Comparison of ENCODE assay signal across 14 cellular contexts in genomic region chr10:131221632-131222277, GRCh38.
A peak's percentile ranks its signal among the peaks of the same experiment; 100 is the strongest.
DNase-seq lines count a peak whose midpoint lies in the region; ATAC-seq and TF ChIP-seq lines count a peak whose summit lies in the region.
"Had no signal": no experiment of that assay in that cellular context is flagged by ENCODE, and none has a peak within 500 bp of the region (broad histone marks: within the 10 kb centered on the region; RNA-seq: fewer than 3 reads in every experiment).

No MANE protein-coding gene starts in this region.

- H2BK12ac ChIP-seq in neuronal stem cell (ENCODE audit: low read length), result no peak overlapping the region

- TF ChIP-seq CTCF in BE2C (IDR thresholded peaks at IDR 0.05; ENCODE audit: low read depth, low read length), result no peak

- H2BK15ac ChIP-seq in neuronal stem cell (ENCODE audit: low read length), result no peak overlapping the region

- H3K36me3 ChIP-seq in BLaER1 treated with 17β-estradiol and CSF1 and Interleukin-3, amounts not matched to agents 10 nM and 100 nM, result 0 out of 22 replicates have a peak, but pooled peaks cover 0 to 7% (median 0%) of the 10 kb centered on the region in 11 experiments
- H3K36me3 ChIP-seq in neuronal stem cell (replicated peaks in 1 of 2; ENCODE audit: control insufficient read depth in 2 of 2, insufficient read depth in 2 of 2, low read length in 2 of 2) (no peaks in the 10 kb centered on the region), BE2C (no peaks in the 10 kb centered on the region)

- H2AK5ac ChIP-seq in neuronal stem cell (ENCODE audit: low read depth, low read length), result no peak overlapping the region

- H4K20me1 ChIP-seq in BLaER1 treated with 17β-estradiol and CSF1 and Interleukin-3, amounts not matched to agents 10 nM and 100 nM, result no peaks in the 10 kb centered on the region

- no peak overlapping the region for H4K8ac ChIP-seq in neuronal stem cell (ENCODE audit: low read depth, low read length)

- peak overlapping the region; percentile 76 to 98 (median 94) for H3K4me2 ChIP-seq in BLaER1 treated with 17β-estradiol and CSF1 and Interleukin-3, amounts not matched to agents 10 nM and 100 nM
- no peak overlapping the region for H3K4me2 ChIP-seq in neuronal stem cell (ENCODE audit: insufficient read depth, low read length, poor library complexity, severe bottlenecking)

- no peak overlapping the region for H2BK5ac ChIP-seq in neuronal stem cell (ENCODE audit: low read length)

- H3K27me3 ChIP-seq in BLaER1 treated with 17β-estradiol and CSF1 and Interleukin-3, amounts not matched to agents 10 nM and 100 nM, result peaks cover 0 to 38% (median 0%) of the 10 kb centered on the region in 11 experiments; a peak in 4 of 22 replicates
- H3K27me3 ChIP-seq in neuronal stem cell (ENCODE audit: control insufficient read depth in 3 of 3, insufficient read depth in 3 of 3, low read depth in 1 of 3, low read length in 3 of 3), result no peaks in the 10 kb centered on the region
- no peaks in the 10 kb centered on the region for H3K27me3 ChIP-seq in BE2C

- H3K23ac ChIP-seq in neuronal stem cell (ENCODE audit: low read depth, low read length, poor library complexity), result no peak overlapping the region

- H3K18ac ChIP-seq in neuronal stem cell (ENCODE audit: low read length), result peak overlapping the region; percentile 45

- no peak overlapping the region for H3K4ac ChIP-seq in neuronal stem cell (ENCODE audit: low read length)

- no peaks in the 10 kb centered on the region for H3K79me1 ChIP-seq in neuronal stem cell (ENCODE audit: low read depth, low read length)

- H3K4me1 ChIP-seq in BLaER1 treated with 17β-estradiol and CSF1 and Interleukin-3, amounts not matched to agents 10 nM and 100 nM, result peaks cover 34 to 100% (median 100%) of the 10 kb centered on the region in 10 experiments
- H3K4me1 ChIP-seq in neuronal stem cell (ENCODE audit: control insufficient read depth in 2 of 2, insufficient read depth in 1 of 2, low read depth in 1 of 2, low read length in 2 of 2), result peaks cover 0 to 4% of the 10 kb centered on the region in 2 donors
- H3K4me1 ChIP-seq in BE2C, result no peaks in the 10 kb centered on the region

- H3K9ac ChIP-seq in BLaER1 treated with 17β-estradiol and CSF1 and Interleukin-3, amounts not matched to agents 10 nM and 100 nM, result peak overlapping the region in 10 of 11 experiments; percentile 3 to 81 (median 70); a peak in 18 of 22 replicates
- H3K9ac ChIP-seq in neuronal stem cell (ENCODE audit: low read depth, low read length, poor library complexity), result no peak overlapping the region

- H3K9me3 ChIP-seq in BLaER1 treated with 17β-estradiol and CSF1 and Interleukin-3, amounts not matched to agents 10 nM and 100 nM (replicated peaks in 1 of 11), result no peaks in the 10 kb centered on the region
- H3K9me3 ChIP-seq in neuronal stem cell (replicated peaks in 1 of 2; ENCODE audit: control insufficient read depth in 2 of 2, insufficient read depth in 1 of 2, low read depth in 1 of 2, low read length in 2 of 2) (peaks cover 0 to 1% of the 10 kb centered on the region in 2 donors), BE2C (no peaks in the 10 kb centered on the region)

- no peak overlapping the region for H4K91ac ChIP-seq in neuronal stem cell (ENCODE audit: low read depth, low read length, poor library complexity)

- H3K14ac ChIP-seq in neuronal stem cell (ENCODE audit: low read length), result no peak overlapping the region

- DNase-seq in iris pigment epithelial cell (ENCODE audit: low read depth) (peak; percentile 12), neuronal stem cell (ENCODE audit: low spot score) (no peak), BE2C (no peak)
- DNase-seq in activated CD4-positive, alpha-beta T cell treated with anti-CD3 and anti-CD28 coated beads, Interleukin-2, amount 50 U/mL, for 1 hour, result no peak
- DNase-seq: CD4-positive, alpha-beta memory T cell; DMS79 treated with DMSO at 0.1 percent for 48 hours; GF-D8; GOT3; H7; HFFc6; IMR-90 had no signal

- no CpG with 5 or more reads among the region's 23 CpGs for WGBS in neuronal stem cell (ENCODE audit: extremely low coverage in 2 of 2, insufficient read length in 2 of 2, insufficient replicate concordance in 1 of 2), 2 donors

- ATAC-seq in HG02678 (IDR thresholded peaks at IDR 0.05; ENCODE audit: unreplicated experiment), result no peak
- ATAC-seq: HCT116 had no signal

- no peak overlapping the region for H2BK120ac ChIP-seq in neuronal stem cell (ENCODE audit: low read depth, low read length)

- H3K4me3 ChIP-seq in BLaER1 treated with 17β-estradiol and CSF1 and Interleukin-3, amounts not matched to agents 10 nM and 100 nM, result peak overlapping the region; percentile 1 to 53 (median 30); a peak in 16 of 20 replicates
- H3K4me3 ChIP-seq in neuronal stem cell (ENCODE audit: low read length in 2 of 2) (no peak overlapping the region), BE2C (ENCODE audit: low read depth, low read length) (no peak overlapping the region)

- no peak overlapping the region for H2AFZ ChIP-seq in neuronal stem cell (ENCODE audit: low read length)

- H3K27ac ChIP-seq in BLaER1 treated with 17β-estradiol and CSF1 and Interleukin-3, amounts not matched to agents 10 nM and 100 nM, result peak overlapping the region in 10 of 11 experiments; percentile 18 to 96 (median 86); a peak in 18 of 22 replicates
- H3K27ac ChIP-seq in neuronal stem cell (replicated peaks; ENCODE audit: low read length), result no peak overlapping the region

Comparison
In these comparisons a context has a peak if more than half of its experiments do, and no peak if none do; other contexts are left out.
1. H3K4me3 ChIP-seq: peak in BLaER1 treated with 17β-estradiol and CSF1 and Interleukin-3, amounts not matched to agents 10 nM and 100 nM (10 of 10); none in neuronal stem cell (0 of 2) and BE2C (single experiment).